Comparison of ENCODE assay signal across 8 cellular contexts in the genomic region with DNA sequence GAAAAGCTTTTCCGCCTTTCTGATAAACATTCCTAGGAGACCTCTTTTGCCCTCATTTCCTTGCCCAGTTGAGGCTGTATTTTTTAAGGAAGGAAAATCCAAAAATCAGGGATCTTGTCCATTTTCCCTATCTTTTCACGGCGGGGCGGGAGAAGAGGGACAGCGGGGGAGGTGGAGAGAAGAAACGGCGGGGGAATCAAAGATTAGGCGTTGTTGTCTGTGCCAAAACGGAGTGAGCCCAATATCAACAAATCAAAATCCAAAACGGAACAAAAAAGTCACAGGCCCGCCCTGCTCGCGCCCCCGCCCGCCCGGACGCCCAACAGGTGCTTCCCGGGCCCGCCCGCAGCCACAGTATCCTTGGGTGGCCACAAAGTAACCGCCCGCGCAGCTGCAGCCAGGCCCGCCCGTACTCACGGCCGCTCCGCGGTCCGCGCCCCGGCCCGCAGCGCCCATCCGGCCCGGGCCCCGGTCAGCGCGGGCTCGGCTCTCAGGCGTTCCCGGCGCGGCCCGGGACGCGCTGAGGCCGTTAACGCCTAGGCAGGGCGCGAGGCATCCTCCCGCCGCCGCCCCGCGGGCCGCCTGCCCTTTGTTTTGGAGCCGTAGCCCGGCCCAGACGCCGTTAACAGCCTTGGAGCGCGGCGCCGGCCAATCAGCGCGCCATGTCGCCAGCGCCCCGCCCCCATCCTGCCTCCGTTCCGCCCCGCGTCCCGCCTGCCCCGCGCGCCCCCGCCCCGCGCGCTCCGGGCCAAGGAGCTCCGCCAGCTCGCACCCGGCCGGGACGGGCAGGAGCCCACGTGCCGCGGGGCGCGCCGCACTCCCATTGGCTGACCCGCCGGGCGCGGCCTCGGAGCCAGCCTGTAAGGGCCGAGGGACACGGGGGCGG. TPM values are rescaled to one million over a fixed set of nuclear protein-coding genes. Genes with fewer than 3 reads are reported as not detected.
DNase-seq lines count a peak whose midpoint lies in the region; ATAC-seq and TF ChIP-seq lines count a peak whose summit lies in the region.

A gene with protein sequence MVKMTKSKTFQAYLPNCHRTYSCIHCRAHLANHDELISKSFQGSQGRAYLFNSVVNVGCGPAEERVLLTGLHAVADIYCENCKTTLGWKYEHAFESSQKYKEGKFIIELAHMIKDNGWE (minus strand): TSS at position 597 of the 886 bp plus-strand sequence. CDS start 25,050 bp downstream, outside the sequence.

- H3K36me3 Mint-ChIP-seq in activated T-cell treated with anti-CD3 and anti-CD28 coated beads, Interleukin-2, amount 50 U/mL, for 24 hours (ENCODE audit: low read depth): no peaks in the 10 kb centered on the region

- no peaks in the 10 kb centered on the region for H3K36me3 ChIP-seq in IMR-90 (ENCODE audit: control insufficient read depth, insufficient read depth, low read length)
- H3K36me3 ChIP-seq in PC-3 (ENCODE audit: low read depth, low read length): no peaks in the 10 kb centered on the region
- no peaks in the 10 kb centered on the region for H3K36me3 ChIP-seq in esophagus (ENCODE audit: control insufficient read depth in 2 of 2, insufficient read depth in 2 of 2, low read length in 1 of 2)
- no peaks in the 10 kb centered on the region for H3K36me3 ChIP-seq in mucosa of rectum (ENCODE audit: control insufficient read depth in 2 of 2, insufficient read depth in 2 of 2, low read length in 2 of 2)

- H3K23ac ChIP-seq in IMR-90 (ENCODE audit: low read depth, low read length): peak within 1 kb of the TSS; percentile 66; the same call in 1 of the 2 replicates

- ATAC-seq in GM21528 (IDR thresholded peaks at IDR 0.05; ENCODE audit: low FRiP score, unreplicated experiment) (peak; percentile 75), IMR-90 (ENCODE audit: low read depth) (peak; percentile 97), PC-3 (peak; percentile 91)

- no TSS peak for BruUV-seq in IMR-90 (replicated peaks; lab: Mats Ljungman, UMichigan)
- BruUV-seq in PC-3 (replicated peaks; lab: Mats Ljungman, UMichigan): no TSS peak

- no peak within 1 kb of the TSS for H2BK20ac ChIP-seq in IMR-90 (ENCODE audit: low read depth, low read length)

- H3K9me3 Mint-ChIP-seq in activated T-cell treated with anti-CD3 and anti-CD28 coated beads, Interleukin-2, amount 50 U/mL, for 24 hours: no peaks in the 10 kb centered on the region

- no peak within 1 kb of the TSS for H2BK15ac ChIP-seq in IMR-90 (ENCODE audit: low read depth, low read length)

- H3K27me3 Mint-ChIP-seq in activated T-cell treated with anti-CD3 and anti-CD28 coated beads, Interleukin-2, amount 50 U/mL, for 24 hours: no peaks in the 10 kb centered on the region

- no peak for TF ChIP-seq RAD21 in IMR-90 (IDR thresholded peaks at IDR 0.05; ENCODE audit: low read length)

- TF ChIP-seq CTCF in IMR-90 (conservative IDR thresholded peaks at IDR 0.05; ENCODE audit: low read depth, low read length) (no peak), PC-3 (conservative IDR thresholded peaks at IDR 0.05; ENCODE audit: low read depth, low read length) (no peak)

- 0 out of 2 replicates have a peak, but pooled peaks cover 2% of the 10 kb centered on the region for H3K27me3 ChIP-seq in IMR-90 (ENCODE audit: control insufficient read depth, insufficient read depth, low read length)
- no peaks in the 10 kb centered on the region for H3K27me3 ChIP-seq in PC-3 (ENCODE audit: low read length)
- no peaks in the 10 kb centered on the region for H3K27me3 ChIP-seq in esophagus (ENCODE audit: control insufficient read depth in 1 of 2, insufficient read depth in 2 of 2, low read length in 2 of 2)
- H3K27me3 ChIP-seq in mucosa of rectum (ENCODE audit: control insufficient read depth in 2 of 2, insufficient read depth in 2 of 2, low read length in 2 of 2): no peaks in the 10 kb centered on the region

- no peaks in the 10 kb centered on the region for H3K79me2 ChIP-seq in PC-3 (ENCODE audit: low read length)

- peak within 1 kb of the TSS; percentile 59 for H3K4me3 ChIP-seq in IMR-90 (ENCODE audit: insufficient read depth, low read depth, low read length)
- H3K4me3 ChIP-seq in PC-3 (ENCODE audit: low read length): peak within 1 kb of the TSS; percentile 79
- peak within 1 kb of the TSS; percentile 44 to 60 for H3K4me3 ChIP-seq in esophagus (ENCODE audit: low read depth in 1 of 2, low read length in 2 of 2)
- H3K4me3 ChIP-seq in mucosa of rectum (ENCODE audit: low read length in 2 of 2): peak within 1 kb of the TSS; percentile 74 to 76

- H3K9ac ChIP-seq in IMR-90 (ENCODE audit: low read depth, low read length): peak within 1 kb of the TSS; percentile 44; the same call in 1 of the 2 replicates
- H3K9ac ChIP-seq in PC-3 (ENCODE audit: low read length): no peak within 1 kb of the TSS
- H3K9ac ChIP-seq in mucosa of rectum (ENCODE audit: low read depth in 1 of 2, low read length in 2 of 2): peak within 1 kb of the TSS; percentile 48 to 55

- H3K4me2 ChIP-seq in IMR-90 (ENCODE audit: low read depth, low read length): peak within 1 kb of the TSS; percentile 79
- H3K4me2 ChIP-seq in PC-3 (ENCODE audit: low read length): peak within 1 kb of the TSS; percentile 96

- in situ Hi-C loops in IMR-90 (cut with MboI; ENCODE audit: low sequenced_read_pairs): no loop called here

- 1% methylated on average over 71 of the region's 102 CpGs; no CpG with 5 or more reads in 1 of the 2 experiments for WGBS in IMR-90 (ENCODE audit: extremely low coverage in 2 of 2, insufficient read length in 1 of 2), 2 experiments
- WGBS in esophagus, 2 donors: 1% methylated on average over 61 to 102 of the region's 102 CpGs

- H4K91ac ChIP-seq in IMR-90 (ENCODE audit: insufficient read depth, low read depth, low read length): no peak within 1 kb of the TSS

- no peak within 1 kb of the TSS for H2AK5ac ChIP-seq in IMR-90 (ENCODE audit: low read depth, low read length)

- intact Hi-C loops in IMR-90 (cut with micrococcal nuclease) (no loop called here), PC-3 (cut with micrococcal nuclease) (no loop called here)

- H2AK9ac ChIP-seq in IMR-90 (replicated peaks; ENCODE audit: low read depth, low read length, poor library complexity): peak within 1 kb of the TSS; percentile 85

- H3K27ac Mint-ChIP-seq in activated T-cell treated with anti-CD3 and anti-CD28 coated beads, Interleukin-2, amount 50 U/mL, for 24 hours: peak within 1 kb of the TSS; percentile 82

- dilution Hi-C loops in IMR-90 (cut with HindIII; ENCODE audit: low sequenced_read_pairs, unreplicated experiment): no loop called here

- CTCF ChIA-PET in IMR-90 (lab: Yijun Ruan, JAX): no interaction called here
- CTCF ChIA-PET in PC-3 (lab: Charles Lee): no interaction called here

- H3F3A ChIP-seq in PC-3 (ENCODE audit: low read length, unreplicated experiment): no peaks in the 10 kb centered on the region

- no peaks in the 10 kb centered on the region for H3K79me1 ChIP-seq in IMR-90 (ENCODE audit: low read depth in 1 of 2, low read length in 2 of 2)

- H2BK5ac ChIP-seq in IMR-90 (ENCODE audit: low read depth, low read length, poor library complexity, severe bottlenecking): peak within 1 kb of the TSS; percentile 31

- H2AFZ ChIP-seq in IMR-90 (replicated peaks; ENCODE audit: low read length, poor library complexity): peak within 1 kb of the TSS; percentile 99
- H2AFZ ChIP-seq in PC-3 (ENCODE audit: low read length): peak within 1 kb of the TSS; percentile 98

- no peak within 1 kb of the TSS for H2BK120ac ChIP-seq in IMR-90 (ENCODE audit: low read depth, low read length)

- H3K4me1 Mint-ChIP-seq in activated T-cell treated with anti-CD3 and anti-CD28 coated beads, Interleukin-2, amount 50 U/mL, for 24 hours (ENCODE audit: low read depth): peaks cover 14% of the 10 kb centered on the region

- peak within 1 kb of the TSS in 1 of 2 experiments; percentile 70; a peak in 2 of 4 replicates for H4K8ac ChIP-seq in IMR-90 (ENCODE audit: low read depth in 2 of 2, low read length in 2 of 2)

- 0 out of 2 replicates have a peak within 1 kb of the TSS, but pooled peaks have one; percentile 5 for H3K14ac ChIP-seq in IMR-90 (replicated peaks; ENCODE audit: low read depth, low read length)

- H3K18ac ChIP-seq in IMR-90 (ENCODE audit: low read depth, low read length): no peak within 1 kb of the TSS

- H3K4me1 ChIP-seq in IMR-90 (ENCODE audit: control insufficient read depth, insufficient read depth, low read length) (peaks cover 2% of the 10 kb centered on the region; the same call in 1 of the 2 replicates), PC-3 (ENCODE audit: insufficient read depth, low read length) (no peaks in the 10 kb centered on the region), esophagus (ENCODE audit: control insufficient read depth in 2 of 2, insufficient read depth in 2 of 2, low read length in 1 of 2) (peaks cover 0 to 3% of the 10 kb centered on the region in 2 donors), mucosa of rectum (ENCODE audit: control insufficient read depth in 2 of 2, insufficient read depth in 2 of 2, low read length in 2 of 2) (peaks cover 8 to 11% of the 10 kb centered on the region in 2 donors)

- TF ChIP-seq POLR2A in IMR-90 (IDR thresholded peaks at IDR 0.05; ENCODE audit: low read depth, low read length): peak; percentile 71; the same call in 1 of the 2 replicates

- H3K27ac ChIP-seq in IMR-90 (ENCODE audit: insufficient read depth, low read length): no peak within 1 kb of the TSS
- no peak within 1 kb of the TSS for H3K27ac ChIP-seq in PC-3 (ENCODE audit: low read length)
- peak within 1 kb of the TSS; percentile 70 to 75 for H3K27ac ChIP-seq in esophagus (ENCODE audit: low read depth in 2 of 2, low read length in 1 of 2)
- peak within 1 kb of the TSS; percentile 65 to 77 for H3K27ac ChIP-seq in mucosa of rectum (ENCODE audit: low read depth in 2 of 2, low read length in 2 of 2)

- H3K9me1 ChIP-seq in IMR-90 (ENCODE audit: insufficient read depth, low read length): peaks cover 3% of the 10 kb centered on the region; the same call in 1 of the 2 replicates

- no peak within 1 kb of the TSS for H4K5ac ChIP-seq in IMR-90 (ENCODE audit: low read depth, low read length)

- H3K4me3 Mint-ChIP-seq in activated T-cell treated with anti-CD3 and anti-CD28 coated beads, Interleukin-2, amount 50 U/mL, for 24 hours: peak within 1 kb of the TSS; percentile 79

- H3K9me3 ChIP-seq in IMR-90 (ENCODE audit: control insufficient read depth, insufficient read depth, low read length) (no peaks in the 10 kb centered on the region), PC-3 (ENCODE audit: low read length) (no peaks in the 10 kb centered on the region), esophagus (ENCODE audit: control insufficient read depth in 2 of 2, insufficient read depth in 1 of 2, low read depth in 1 of 2, low read length in 1 of 2) (peaks cover 0 to 4% of the 10 kb centered on the region in 2 donors), mucosa of rectum (ENCODE audit: control insufficient read depth in 2 of 2, low read length in 2 of 2) (no peaks in the 10 kb centered on the region)

- H3K56ac ChIP-seq in IMR-90 (ENCODE audit: extremely low read depth, insufficient read depth, low read length): no peak within 1 kb of the TSS

- POLR2A ChIA-PET in IMR-90 (lab: Charles Lee; ENCODE audit: unreplicated experiment) (interaction anchor here (0.6 kb wide), 1 partner anchor 11 kb away, joined by 5 read pairs; no protein-coding TSS in a partner anchor), PC-3 (lab: Charles Lee; ENCODE audit: unreplicated experiment) (interaction anchor here (0.6 to 0.7 kb wide), 2 partner anchors 70 to 123 kb away, joined by 3 to 7 read pairs; no protein-coding TSS in a partner anchor)

- DNase-seq in DMS 273 treated with DMSO at 0.1 percent for 48 hours (lab: John Stamatoyannopoulos, UW) (peak; percentile 55), IMR-90 (peak; percentile 95), PC-3 (peak; percentile 85)
- peak; percentile 97 for DNase-seq in activated T-cell treated with anti-CD3 and anti-CD28 coated beads, Interleukin-2, amount 50 U/mL, for 24 hours
- peak; percentile 91 for DNase-seq in stimulated activated CD8-positive, alpha-beta memory T cell treated with anti-CD3 and anti-CD28 coated beads, Interleukin-4, amount 100 ng/mL, for 24 hours (ENCODE audit: low read depth)

- H4K20me1 ChIP-seq in IMR-90 (ENCODE audit: insufficient read depth, low read length) (no peaks in the 10 kb centered on the region; the same call in 1 of the 2 replicates), PC-3 (ENCODE audit: low read length) (no peaks in the 10 kb centered on the region)

- H3K9me2 ChIP-seq in PC-3 (replicated peaks; ENCODE audit: low read length): no peaks in the 10 kb centered on the region

- 0 out of 2 replicates have a peak within 1 kb of the TSS, but pooled peaks have one; percentile 25 for H3K4ac ChIP-seq in IMR-90 (ENCODE audit: low read depth, low read length)

RNA-seq across cellular contexts. Expression of the gene that starts here (rescaled TPM):
- total RNA-seq in IMR-90 (2012; rRNA removed) (0.72 and 1.1 TPM in 2 replicates), PC-3 (2014; rRNA removed) (0.23 and 3.2 TPM in 2 replicates)
- polyA plus RNA-seq in IMR-90 (2012; rRNA removed) (1.2 and 1.3 TPM in 2 replicates), esophagus (1 to 10 TPM in 1 of 2 donors, under 1 TPM in 1; 0.96 to 1.3 TPM)
- 1.5 and 2.4 TPM in 2 replicates for polyA plus RNA-seq in IMR-90 (2012; cell fraction: cytosol; rRNA removed)
- 1.5 and 3.2 TPM in 2 replicates for polyA plus RNA-seq in IMR-90 (2012; cell fraction: nucleus; rRNA removed; ENCODE audit: low replicate concordance)

Comparison
In these comparisons a context has a peak if more than half of its experiments do, and no peak if none do; other contexts are left out.
1. H3K27ac ChIP-seq: peak in esophagus (2 of 2) and mucosa of rectum (2 of 2); none in IMR-90 (single experiment) and PC-3 (single experiment).
2. Peak in every context shown above with its lines, with median percentiles within 50 percentile points of each other: DNase-seq, ATAC-seq and H3K4me3 ChIP-seq.